1 cellular context compared by ENCODE assay signal in genomic region chr12:50039151-50039835, GRCh38.
A peak's percentile ranks its signal among the peaks of the same experiment; 100 is the strongest.
TF ChIP-seq lines count a peak whose summit lies in the region.

No MANE protein-coding gene starts in this region.

TF ChIP-seq in HepG2, 621 proteins besides CTCF, POLR2A, EP300 and RAD21 (continued from another document and continues in another):
- TF ChIP-seq, protein P1, sequence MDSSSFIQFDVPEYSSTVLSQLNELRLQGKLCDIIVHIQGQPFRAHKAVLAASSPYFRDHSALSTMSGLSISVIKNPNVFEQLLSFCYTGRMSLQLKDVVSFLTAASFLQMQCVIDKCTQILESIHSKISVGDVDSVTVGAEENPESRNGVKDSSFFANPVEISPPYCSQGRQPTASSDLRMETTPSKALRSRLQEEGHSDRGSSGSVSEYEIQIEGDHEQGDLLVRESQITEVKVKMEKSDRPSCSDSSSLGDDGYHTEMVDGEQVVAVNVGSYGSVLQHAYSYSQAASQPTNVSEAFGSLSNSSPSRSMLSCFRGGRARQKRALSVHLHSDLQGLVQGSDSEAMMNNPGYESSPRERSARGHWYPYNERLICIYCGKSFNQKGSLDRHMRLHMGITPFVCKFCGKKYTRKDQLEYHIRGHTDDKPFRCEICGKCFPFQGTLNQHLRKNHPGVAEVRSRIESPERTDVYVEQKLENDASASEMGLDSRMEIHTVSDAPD (CRISPR knock-in tag; IDR thresholded peaks at IDR 0.05), result no peak
- TF ChIP-seq ZNF18 (CRISPR knock-in tag; IDR thresholded peaks at IDR 0.05; ENCODE audit: insufficient replicate concordance) (no peak), ZNF512B (CRISPR knock-in tag; IDR thresholded peaks at IDR 0.05; ENCODE audit: borderline replicate concordance) (no peak), ZNF335 (CRISPR knock-in tag; IDR thresholded peaks at IDR 0.05) (no peak), ZNF543 (CRISPR knock-in tag; IDR thresholded peaks at IDR 0.05) (no peak), ERF (CRISPR knock-in tag; IDR thresholded peaks at IDR 0.05) (no peak), ZNF230 (CRISPR knock-in tag; IDR thresholded peaks at IDR 0.05) (no peak), HMGXB4 (CRISPR knock-in tag; IDR thresholded peaks at IDR 0.05; ENCODE audit: borderline replicate concordance in 1 of 2, low read depth in 1 of 2) (peak in 1 of 2 experiments; percentile 43; a peak in 1 of 4 replicates), NBN (conservative IDR thresholded peaks at IDR 0.05) (no peak), PHF20 (CRISPR knock-in tag; IDR thresholded peaks at IDR 0.05) (no peak), CHD4 (IDR thresholded peaks at IDR 0.05; ENCODE audit: borderline replicate concordance, low read length) (no peak), ZNF317 (CRISPR knock-in tag; IDR thresholded peaks at IDR 0.05) (no peak), ZNF747 (CRISPR knock-in tag; IDR thresholded peaks at IDR 0.05; ENCODE audit: borderline replicate concordance) (no peak), ELF3 (CRISPR knock-in tag; IDR thresholded peaks at IDR 0.05) (no peak), FOXO1 (CRISPR knock-in tag; IDR thresholded peaks at IDR 0.05) (no peak), HMG20A (CRISPR knock-in tag; IDR thresholded peaks at IDR 0.05; ENCODE audit: borderline replicate concordance) (no peak), RCOR2 (CRISPR knock-in tag; IDR thresholded peaks at IDR 0.05) (no peak), ZFP36 (IDR thresholded peaks at IDR 0.05; ENCODE audit: borderline replicate concordance, low read depth, low read length, partially characterized antibody) (no peak), ZNF768 (CRISPR knock-in tag; IDR thresholded peaks at IDR 0.05) (0 out of 2 replicates have a peak, but pooled peaks have one; percentile 31), ZNF337 (CRISPR knock-in tag; IDR thresholded peaks at IDR 0.05; ENCODE audit: borderline replicate concordance, low read depth) (no peak), YEATS4 (CRISPR knock-in tag; IDR thresholded peaks at IDR 0.05; ENCODE audit: borderline replicate concordance) (0 out of 2 replicates have a peak, but pooled peaks have one; percentile 22), RAD51 (IDR thresholded peaks at IDR 0.05; ENCODE audit: borderline replicate concordance) (no peak), YEATS2 (CRISPR knock-in tag; IDR thresholded peaks at IDR 0.05; ENCODE audit: borderline replicate concordance) (no peak), ZSCAN22 (CRISPR knock-in tag; IDR thresholded peaks at IDR 0.05) (no peak), PRPF4 (IDR thresholded peaks at IDR 0.05; ENCODE audit: low read depth, low read length, poor library complexity, severe bottlenecking) (no peak), ZNF530 (CRISPR knock-in tag; IDR thresholded peaks at IDR 0.05; ENCODE audit: low read depth) (no peak), HDAC1 (CRISPR knock-in tag; IDR thresholded peaks at IDR 0.05) (no peak), ZFX (CRISPR knock-in tag; IDR thresholded peaks at IDR 0.05; ENCODE audit: low read depth) (peak; percentile 38; the same call in 1 of the 2 replicates), KDM2A (CRISPR knock-in tag; IDR thresholded peaks at IDR 0.05; ENCODE audit: borderline replicate concordance, low read depth) (peak; percentile 24; the same call in 1 of the 2 replicates), POLR2AphosphoS5 (IDR thresholded peaks at IDR 0.05; ENCODE audit: low read depth, low read length) (no peak), ZBTB7B (CRISPR knock-in tag; IDR thresholded peaks at IDR 0.05) (no peak), ZNF580 (CRISPR knock-in tag; IDR thresholded peaks at IDR 0.05; ENCODE audit: borderline replicate concordance, low read depth) (no peak), ZNF350 (CRISPR knock-in tag; IDR thresholded peaks at IDR 0.05; ENCODE audit: borderline replicate concordance, low read depth) (no peak), RORA (CRISPR knock-in tag; IDR thresholded peaks at IDR 0.05) (no peak), CSRNP1 (CRISPR knock-in tag; IDR thresholded peaks at IDR 0.05) (no peak), ZNF160 (CRISPR knock-in tag; IDR thresholded peaks at IDR 0.05) (no peak), ZNF615 (CRISPR knock-in tag; IDR thresholded peaks at IDR 0.05; ENCODE audit: borderline replicate concordance) (no peak), MED13 (CRISPR knock-in tag; IDR thresholded peaks at IDR 0.05) (no peak)
- TF ChIP-seq, protein P2, sequence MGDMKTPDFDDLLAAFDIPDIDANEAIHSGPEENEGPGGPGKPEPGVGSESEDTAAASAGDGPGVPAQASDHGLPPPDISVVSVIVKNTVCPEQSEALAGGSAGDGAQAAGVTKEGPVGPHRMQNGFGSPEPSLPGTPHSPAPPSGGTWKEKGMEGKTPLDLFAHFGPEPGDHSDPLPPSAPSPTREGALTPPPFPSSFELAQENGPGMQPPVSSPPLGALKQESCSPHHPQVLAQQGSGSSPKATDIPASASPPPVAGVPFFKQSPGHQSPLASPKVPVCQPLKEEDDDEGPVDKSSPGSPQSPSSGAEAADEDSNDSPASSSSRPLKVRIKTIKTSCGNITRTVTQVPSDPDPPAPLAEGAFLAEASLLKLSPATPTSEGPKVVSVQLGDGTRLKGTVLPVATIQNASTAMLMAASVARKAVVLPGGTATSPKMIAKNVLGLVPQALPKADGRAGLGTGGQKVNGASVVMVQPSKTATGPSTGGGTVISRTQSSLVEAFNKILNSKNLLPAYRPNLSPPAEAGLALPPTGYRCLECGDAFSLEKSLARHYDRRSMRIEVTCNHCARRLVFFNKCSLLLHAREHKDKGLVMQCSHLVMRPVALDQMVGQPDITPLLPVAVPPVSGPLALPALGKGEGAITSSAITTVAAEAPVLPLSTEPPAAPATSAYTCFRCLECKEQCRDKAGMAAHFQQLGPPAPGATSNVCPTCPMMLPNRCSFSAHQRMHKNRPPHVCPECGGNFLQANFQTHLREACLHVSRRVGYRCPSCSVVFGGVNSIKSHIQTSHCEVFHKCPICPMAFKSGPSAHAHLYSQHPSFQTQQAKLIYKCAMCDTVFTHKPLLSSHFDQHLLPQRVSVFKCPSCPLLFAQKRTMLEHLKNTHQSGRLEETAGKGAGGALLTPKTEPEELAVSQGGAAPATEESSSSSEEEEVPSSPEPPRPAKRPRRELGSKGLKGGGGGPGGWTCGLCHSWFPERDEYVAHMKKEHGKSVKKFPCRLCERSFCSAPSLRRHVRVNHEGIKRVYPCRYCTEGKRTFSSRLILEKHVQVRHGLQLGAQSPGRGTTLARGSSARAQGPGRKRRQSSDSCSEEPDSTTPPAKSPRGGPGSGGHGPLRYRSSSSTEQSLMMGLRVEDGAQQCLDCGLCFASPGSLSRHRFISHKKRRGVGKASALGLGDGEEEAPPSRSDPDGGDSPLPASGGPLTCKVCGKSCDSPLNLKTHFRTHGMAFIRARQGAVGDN (CRISPR knock-in tag; IDR thresholded peaks at IDR 0.05), result peak; percentile 20; the same call in 1 of the 2 replicates
- TF ChIP-seq, protein P3, sequence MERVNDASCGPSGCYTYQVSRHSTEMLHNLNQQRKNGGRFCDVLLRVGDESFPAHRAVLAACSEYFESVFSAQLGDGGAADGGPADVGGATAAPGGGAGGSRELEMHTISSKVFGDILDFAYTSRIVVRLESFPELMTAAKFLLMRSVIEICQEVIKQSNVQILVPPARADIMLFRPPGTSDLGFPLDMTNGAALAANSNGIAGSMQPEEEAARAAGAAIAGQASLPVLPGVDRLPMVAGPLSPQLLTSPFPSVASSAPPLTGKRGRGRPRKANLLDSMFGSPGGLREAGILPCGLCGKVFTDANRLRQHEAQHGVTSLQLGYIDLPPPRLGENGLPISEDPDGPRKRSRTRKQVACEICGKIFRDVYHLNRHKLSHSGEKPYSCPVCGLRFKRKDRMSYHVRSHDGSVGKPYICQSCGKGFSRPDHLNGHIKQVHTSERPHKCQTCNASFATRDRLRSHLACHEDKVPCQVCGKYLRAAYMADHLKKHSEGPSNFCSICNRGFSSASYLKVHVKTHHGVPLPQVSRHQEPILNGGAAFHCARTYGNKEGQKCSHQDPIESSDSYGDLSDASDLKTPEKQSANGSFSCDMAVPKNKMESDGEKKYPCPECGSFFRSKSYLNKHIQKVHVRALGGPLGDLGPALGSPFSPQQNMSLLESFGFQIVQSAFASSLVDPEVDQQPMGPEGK (CRISPR knock-in tag; IDR thresholded peaks at IDR 0.05), result no peak
- TF ChIP-seq, protein P4, sequence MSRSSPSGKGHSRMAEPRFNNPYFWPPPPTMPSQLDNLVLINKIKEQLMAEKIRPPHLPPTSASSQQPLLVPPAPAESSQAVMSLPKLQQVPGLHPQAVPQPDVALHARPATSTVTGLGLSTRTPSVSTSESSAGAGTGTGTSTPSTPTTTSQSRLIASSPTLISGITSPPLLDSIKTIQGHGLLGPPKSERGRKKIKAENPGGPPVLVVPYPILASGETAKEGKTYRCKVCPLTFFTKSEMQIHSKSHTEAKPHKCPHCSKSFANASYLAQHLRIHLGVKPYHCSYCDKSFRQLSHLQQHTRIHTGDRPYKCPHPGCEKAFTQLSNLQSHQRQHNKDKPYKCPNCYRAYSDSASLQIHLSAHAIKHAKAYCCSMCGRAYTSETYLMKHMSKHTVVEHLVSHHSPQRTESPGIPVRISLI (CRISPR knock-in tag; IDR thresholded peaks at IDR 0.05; ENCODE audit: borderline replicate concordance), result no peak
- TF ChIP-seq, protein P5, sequence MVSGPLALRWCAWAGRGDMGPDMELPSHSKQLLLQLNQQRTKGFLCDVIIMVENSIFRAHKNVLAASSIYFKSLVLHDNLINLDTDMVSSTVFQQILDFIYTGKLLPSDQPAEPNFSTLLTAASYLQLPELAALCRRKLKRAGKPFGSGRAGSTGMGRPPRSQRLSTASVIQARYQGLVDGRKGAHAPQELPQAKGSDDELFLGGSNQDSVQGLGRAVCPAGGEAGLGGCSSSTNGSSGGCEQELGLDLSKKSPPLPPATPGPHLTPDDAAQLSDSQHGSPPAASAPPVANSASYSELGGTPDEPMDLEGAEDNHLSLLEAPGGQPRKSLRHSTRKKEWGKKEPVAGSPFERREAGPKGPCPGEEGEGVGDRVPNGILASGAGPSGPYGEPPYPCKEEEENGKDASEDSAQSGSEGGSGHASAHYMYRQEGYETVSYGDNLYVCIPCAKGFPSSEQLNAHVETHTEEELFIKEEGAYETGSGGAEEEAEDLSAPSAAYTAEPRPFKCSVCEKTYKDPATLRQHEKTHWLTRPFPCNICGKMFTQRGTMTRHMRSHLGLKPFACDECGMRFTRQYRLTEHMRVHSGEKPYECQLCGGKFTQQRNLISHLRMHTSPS (CRISPR knock-in tag; IDR thresholded peaks at IDR 0.05; ENCODE audit: low read depth), result no peak
- TF ChIP-seq, protein P6, sequence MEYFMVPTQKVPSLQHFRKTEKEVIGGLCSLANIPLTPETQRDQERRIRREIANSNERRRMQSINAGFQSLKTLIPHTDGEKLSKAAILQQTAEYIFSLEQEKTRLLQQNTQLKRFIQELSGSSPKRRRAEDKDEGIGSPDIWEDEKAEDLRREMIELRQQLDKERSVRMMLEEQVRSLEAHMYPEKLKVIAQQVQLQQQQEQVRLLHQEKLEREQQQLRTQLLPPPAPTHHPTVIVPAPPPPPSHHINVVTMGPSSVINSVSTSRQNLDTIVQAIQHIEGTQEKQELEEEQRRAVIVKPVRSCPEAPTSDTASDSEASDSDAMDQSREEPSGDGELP (IDR thresholded peaks at IDR 0.05; ENCODE audit: borderline replicate concordance, low read depth), result peak; percentile 63
